ENCODE assay signal across 30 cellular contexts in the genomic region with DNA sequence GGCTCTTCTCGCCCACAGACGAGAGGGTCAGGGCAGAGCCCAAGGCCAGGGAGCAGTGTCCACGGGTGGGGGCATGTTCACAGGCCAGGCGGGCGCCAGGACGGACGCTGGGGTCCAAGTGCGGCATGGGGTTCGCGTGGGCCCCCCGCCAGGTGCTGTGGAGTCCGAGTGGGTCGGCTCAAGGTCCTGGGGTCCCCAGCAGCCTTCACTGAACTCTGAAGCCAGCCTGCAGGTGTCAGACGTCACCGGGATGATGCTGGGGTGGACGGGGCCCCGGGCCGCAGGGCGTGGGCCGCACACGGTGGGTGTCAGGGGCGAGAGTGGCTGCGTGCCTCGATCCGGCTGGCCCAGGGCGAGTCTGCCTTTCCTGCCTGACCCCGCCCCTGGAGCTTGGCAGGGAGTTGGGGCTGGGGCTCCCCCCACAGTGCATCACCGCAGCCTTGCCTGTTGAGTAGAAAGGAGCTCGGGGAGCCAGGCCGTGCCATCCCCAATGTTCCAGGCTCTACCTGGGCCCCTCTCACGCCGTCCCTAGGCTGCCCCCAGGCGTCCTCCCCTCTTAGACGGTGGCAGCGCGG. TPM values are rescaled to one million over a fixed set of nuclear protein-coding genes. Genes with fewer than 3 reads are reported as not detected.
"Had no signal": no experiment of that assay in that cellular context is flagged by ENCODE, and none has a peak within 500 bp of the region (broad histone marks: within the 10 kb centered on the region; RNA-seq: fewer than 3 reads in every experiment).

No MANE protein-coding gene starts in this region.

- H3K27me3 ChIP-seq: neural progenitor cell had no signal

- ATAC-seq: activated CD8-positive, alpha-beta memory T cell treated with anti-CD3 and anti-CD28 coated beads, Interleukin-2, amount 10 ng/mL, durations not matched to agents 7 days and 5 days; activated CD8-positive, alpha-beta T cell treated with anti-CD3 and anti-CD28 coated beads, Interleukin-2, amount 10 ng/mL, durations not matched to agents 7 days and 5 days; activated naive CD4-positive, alpha-beta T cell treated with anti-CD3 and anti-CD28 coated beads, Interleukin-2, amount 50 U/mL, for 72 hours; left cardiac atrium; natural killer cell; sciatic nerve; SK-N-SH treated with all-trans-retinoic acid at 6 μM for 48 hours; stimulated activated memory B cell treated with anti-CD40 and anti-IgM and Interleukin-4, amounts not matched to agents 10 μg/mL and 1 μg/mL and 100 μg/mL, for 72 hours; WTC11 had no signal

- H2AFZ ChIP-seq: neural progenitor cell had no signal

- H3K9ac ChIP-seq: neural progenitor cell had no signal

- H3K27ac ChIP-seq: epithelial cell of prostate, neural progenitor cell had no signal

- H3K4me2 ChIP-seq: neural progenitor cell had no signal

- DNase-seq: activated CD4-positive, alpha-beta T cell treated with anti-CD3 and anti-CD28 coated beads for 1 hour; activated CD4-positive, alpha-beta T cell treated with anti-CD3 and anti-CD28 coated beads, Interleukin-2, amount 50 U/mL, for 1 hour; activated CD8-positive, alpha-beta memory T cell treated with anti-CD3 and anti-CD28 coated beads, Interleukin-2, amount 10 ng/mL, durations not matched to agents 7 days and 5 days; activated CD8-positive, alpha-beta T cell treated with anti-CD3 and anti-CD28 coated beads, Interleukin-2, amount 10 ng/mL, durations not matched to agents 7 days and 5 days; activated T-cell treated with anti-CD3 and anti-CD28 coated beads, Interleukin-2, amount 50 U/mL, for 48 hours; anterior cingulate cortex; effector CD8-positive, alpha-beta T cell; head of caudate nucleus; hippocampal formation; left cardiac atrium; natural killer cell; retina; small intestine; stimulated activated CD4-positive, alpha-beta T cell treated with anti-CD3 and anti-CD28 coated beads, Interleukin-4, amount 100 ng/mL, for 24 hours; T-helper 2 cell had no signal

- H3K4me3 ChIP-seq: neural progenitor cell had no signal

- H3K36me3 ChIP-seq: neural progenitor cell had no signal

RNA-seq across cellular contexts. Expression of a gene that starts 19.0 kb away (rescaled TPM):
- total RNA-seq: bronchial epithelial cell had no signal
- polyA plus RNA-seq: keratinocyte had no signal

RNA-seq across cellular contexts. Expression of a gene that starts 53.1 kb away (rescaled TPM):
- total RNA-seq: activated CD8-positive, alpha-beta memory T cell treated with anti-CD3 and anti-CD28 coated beads, Interleukin-2, amount 10 ng/mL, durations not matched to agents 7 days and 5 days; activated CD8-positive, alpha-beta T cell treated with anti-CD3 and anti-CD28 coated beads, Interleukin-2, amount 10 ng/mL, durations not matched to agents 7 days and 5 days; activated naive CD4-positive, alpha-beta T cell treated with anti-CD3 and anti-CD28 coated beads, Interleukin-2, amount 50 U/mL, for 72 hours; activated T-helper 2 cell treated with anti-CD3 and anti-CD28 coated beads, Interferon-gamma antibody, Interleukin-2, Interleukin-4, amounts not matched to agents 10 μg/mL and 5 μg/mL and 100 μg/mL, durations not matched to agents 14 hours and 24 hours and 36 hours; bronchial epithelial cell; dermis microvascular lymphatic vessel endothelial cell; fibroblast of lung; fibroblast of villous mesenchyme; osteoblast; temporal lobe; WTC11 had no signal
- polyA plus RNA-seq: fibroblast of lung, keratinocyte had no signal

RNA-seq across cellular contexts. Expression of a gene that starts 58.0 kb away (rescaled TPM):
- total RNA-seq: activated CD8-positive, alpha-beta memory T cell treated with anti-CD3 and anti-CD28 coated beads, Interleukin-2, amount 10 ng/mL, durations not matched to agents 7 days and 5 days; activated CD8-positive, alpha-beta T cell treated with anti-CD3 and anti-CD28 coated beads, Interleukin-2, amount 10 ng/mL, durations not matched to agents 7 days and 5 days; activated T-helper 2 cell treated with anti-CD3 and anti-CD28 coated beads, Interferon-gamma antibody, Interleukin-2, Interleukin-4, amounts not matched to agents 10 μg/mL and 5 μg/mL and 100 μg/mL, durations not matched to agents 14 hours and 24 hours and 36 hours; bronchial epithelial cell; dermis microvascular lymphatic vessel endothelial cell; fibroblast of lung; fibroblast of villous mesenchyme; osteoblast; temporal lobe had no signal
- polyA plus RNA-seq: fibroblast of lung, keratinocyte had no signal
